ENCODE assay signal across 2 cellular contexts in genomic region chr14:101055776-101056374, GRCh38.
TF ChIP-seq lines count a peak whose summit lies in the region.

No MANE protein-coding gene starts in this region.

TF ChIP-seq in HCT116, 20 proteins besides CTCF, POLR2A, EP300 and RAD21 (continued from another document):
- TF ChIP-seq, protein P1, sequence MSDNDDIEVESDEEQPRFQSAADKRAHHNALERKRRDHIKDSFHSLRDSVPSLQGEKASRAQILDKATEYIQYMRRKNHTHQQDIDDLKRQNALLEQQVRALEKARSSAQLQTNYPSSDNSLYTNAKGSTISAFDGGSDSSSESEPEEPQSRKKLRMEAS (IDR thresholded peaks at IDR 0.05), result no peak
- TF ChIP-seq POLR2AphosphoS5 (IDR thresholded peaks at IDR 0.05; ENCODE audit: low read depth, low read length) (no peak), YY1 (IDR thresholded peaks at IDR 0.05; ENCODE audit: extremely low read depth, insufficient replicate concordance, low read depth, low read length) (no peak), EZH2phosphoT487 (IDR thresholded peaks at IDR 0.05; ENCODE audit: borderline replicate concordance) (no peak), ATF3 (IDR thresholded peaks at IDR 0.05) (no peak), TCF7L2 (IDR thresholded peaks at IDR 0.05; ENCODE audit: borderline replicate concordance, extremely low read depth, insufficient read depth, insufficient read length) (no peak), JUND (IDR thresholded peaks at IDR 0.05) (no peak), FOSL1 (IDR thresholded peaks at IDR 0.05; ENCODE audit: low read depth) (no peak), ZFX (IDR thresholded peaks at IDR 0.05) (no peak), ZNF274 (IDR thresholded peaks at IDR 0.05; ENCODE audit: low read depth, low read length) (no peak), SIN3A (IDR thresholded peaks at IDR 0.05; ENCODE audit: low read depth) (no peak), SP1 (IDR thresholded peaks at IDR 0.05; ENCODE audit: low read depth) (no peak), CBX3 (IDR thresholded peaks at IDR 0.05; ENCODE audit: low read depth) (no peak), SRF (IDR thresholded peaks at IDR 0.05; ENCODE audit: low read depth) (no peak)

TF ChIP-seq in H1, 55 proteins besides CTCF, POLR2A, EP300 and RAD21 (continued from another document):
- TF ChIP-seq, protein P2, sequence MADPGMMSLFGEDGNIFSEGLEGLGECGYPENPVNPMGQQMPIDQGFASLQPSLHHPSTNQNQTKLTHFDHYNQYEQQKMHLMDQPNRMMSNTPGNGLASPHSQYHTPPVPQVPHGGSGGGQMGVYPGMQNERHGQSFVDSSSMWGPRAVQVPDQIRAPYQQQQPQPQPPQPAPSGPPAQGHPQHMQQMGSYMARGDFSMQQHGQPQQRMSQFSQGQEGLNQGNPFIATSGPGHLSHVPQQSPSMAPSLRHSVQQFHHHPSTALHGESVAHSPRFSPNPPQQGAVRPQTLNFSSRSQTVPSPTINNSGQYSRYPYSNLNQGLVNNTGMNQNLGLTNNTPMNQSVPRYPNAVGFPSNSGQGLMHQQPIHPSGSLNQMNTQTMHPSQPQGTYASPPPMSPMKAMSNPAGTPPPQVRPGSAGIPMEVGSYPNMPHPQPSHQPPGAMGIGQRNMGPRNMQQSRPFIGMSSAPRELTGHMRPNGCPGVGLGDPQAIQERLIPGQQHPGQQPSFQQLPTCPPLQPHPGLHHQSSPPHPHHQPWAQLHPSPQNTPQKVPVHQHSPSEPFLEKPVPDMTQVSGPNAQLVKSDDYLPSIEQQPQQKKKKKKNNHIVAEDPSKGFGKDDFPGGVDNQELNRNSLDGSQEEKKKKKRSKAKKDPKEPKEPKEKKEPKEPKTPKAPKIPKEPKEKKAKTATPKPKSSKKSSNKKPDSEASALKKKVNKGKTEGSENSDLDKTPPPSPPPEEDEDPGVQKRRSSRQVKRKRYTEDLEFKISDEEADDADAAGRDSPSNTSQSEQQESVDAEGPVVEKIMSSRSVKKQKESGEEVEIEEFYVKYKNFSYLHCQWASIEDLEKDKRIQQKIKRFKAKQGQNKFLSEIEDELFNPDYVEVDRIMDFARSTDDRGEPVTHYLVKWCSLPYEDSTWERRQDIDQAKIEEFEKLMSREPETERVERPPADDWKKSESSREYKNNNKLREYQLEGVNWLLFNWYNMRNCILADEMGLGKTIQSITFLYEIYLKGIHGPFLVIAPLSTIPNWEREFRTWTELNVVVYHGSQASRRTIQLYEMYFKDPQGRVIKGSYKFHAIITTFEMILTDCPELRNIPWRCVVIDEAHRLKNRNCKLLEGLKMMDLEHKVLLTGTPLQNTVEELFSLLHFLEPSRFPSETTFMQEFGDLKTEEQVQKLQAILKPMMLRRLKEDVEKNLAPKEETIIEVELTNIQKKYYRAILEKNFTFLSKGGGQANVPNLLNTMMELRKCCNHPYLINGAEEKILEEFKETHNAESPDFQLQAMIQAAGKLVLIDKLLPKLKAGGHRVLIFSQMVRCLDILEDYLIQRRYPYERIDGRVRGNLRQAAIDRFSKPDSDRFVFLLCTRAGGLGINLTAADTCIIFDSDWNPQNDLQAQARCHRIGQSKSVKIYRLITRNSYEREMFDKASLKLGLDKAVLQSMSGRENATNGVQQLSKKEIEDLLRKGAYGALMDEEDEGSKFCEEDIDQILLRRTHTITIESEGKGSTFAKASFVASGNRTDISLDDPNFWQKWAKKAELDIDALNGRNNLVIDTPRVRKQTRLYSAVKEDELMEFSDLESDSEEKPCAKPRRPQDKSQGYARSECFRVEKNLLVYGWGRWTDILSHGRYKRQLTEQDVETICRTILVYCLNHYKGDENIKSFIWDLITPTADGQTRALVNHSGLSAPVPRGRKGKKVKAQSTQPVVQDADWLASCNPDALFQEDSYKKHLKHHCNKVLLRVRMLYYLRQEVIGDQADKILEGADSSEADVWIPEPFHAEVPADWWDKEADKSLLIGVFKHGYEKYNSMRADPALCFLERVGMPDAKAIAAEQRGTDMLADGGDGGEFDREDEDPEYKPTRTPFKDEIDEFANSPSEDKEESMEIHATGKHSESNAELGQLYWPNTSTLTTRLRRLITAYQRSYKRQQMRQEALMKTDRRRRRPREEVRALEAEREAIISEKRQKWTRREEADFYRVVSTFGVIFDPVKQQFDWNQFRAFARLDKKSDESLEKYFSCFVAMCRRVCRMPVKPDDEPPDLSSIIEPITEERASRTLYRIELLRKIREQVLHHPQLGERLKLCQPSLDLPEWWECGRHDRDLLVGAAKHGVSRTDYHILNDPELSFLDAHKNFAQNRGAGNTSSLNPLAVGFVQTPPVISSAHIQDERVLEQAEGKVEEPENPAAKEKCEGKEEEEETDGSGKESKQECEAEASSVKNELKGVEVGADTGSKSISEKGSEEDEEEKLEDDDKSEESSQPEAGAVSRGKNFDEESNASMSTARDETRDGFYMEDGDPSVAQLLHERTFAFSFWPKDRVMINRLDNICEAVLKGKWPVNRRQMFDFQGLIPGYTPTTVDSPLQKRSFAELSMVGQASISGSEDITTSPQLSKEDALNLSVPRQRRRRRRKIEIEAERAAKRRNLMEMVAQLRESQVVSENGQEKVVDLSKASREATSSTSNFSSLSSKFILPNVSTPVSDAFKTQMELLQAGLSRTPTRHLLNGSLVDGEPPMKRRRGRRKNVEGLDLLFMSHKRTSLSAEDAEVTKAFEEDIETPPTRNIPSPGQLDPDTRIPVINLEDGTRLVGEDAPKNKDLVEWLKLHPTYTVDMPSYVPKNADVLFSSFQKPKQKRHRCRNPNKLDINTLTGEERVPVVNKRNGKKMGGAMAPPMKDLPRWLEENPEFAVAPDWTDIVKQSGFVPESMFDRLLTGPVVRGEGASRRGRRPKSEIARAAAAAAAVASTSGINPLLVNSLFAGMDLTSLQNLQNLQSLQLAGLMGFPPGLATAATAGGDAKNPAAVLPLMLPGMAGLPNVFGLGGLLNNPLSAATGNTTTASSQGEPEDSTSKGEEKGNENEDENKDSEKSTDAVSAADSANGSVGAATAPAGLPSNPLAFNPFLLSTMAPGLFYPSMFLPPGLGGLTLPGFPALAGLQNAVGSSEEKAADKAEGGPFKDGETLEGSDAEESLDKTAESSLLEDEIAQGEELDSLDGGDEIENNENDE (IDR thresholded peaks at IDR 0.05; ENCODE audit: insufficient replicate concordance, low read length), result no peak
- TF ChIP-seq GTF2F1 (IDR thresholded peaks at IDR 0.05; ENCODE audit: borderline replicate concordance, low read depth, low read length) (no peak), POU5F1 (IDR thresholded peaks at IDR 0.05; ENCODE audit: low read depth, low read length) (no peak), SP1 (IDR thresholded peaks at IDR 0.05; ENCODE audit: low read depth, low read length) (no peak), SAP30 (IDR thresholded peaks at IDR 0.05; ENCODE audit: insufficient read depth, insufficient replicate concordance, low read length) (no peak)
